Comparison of ENCODE assay signal across 13 cellular contexts in the genomic region with DNA sequence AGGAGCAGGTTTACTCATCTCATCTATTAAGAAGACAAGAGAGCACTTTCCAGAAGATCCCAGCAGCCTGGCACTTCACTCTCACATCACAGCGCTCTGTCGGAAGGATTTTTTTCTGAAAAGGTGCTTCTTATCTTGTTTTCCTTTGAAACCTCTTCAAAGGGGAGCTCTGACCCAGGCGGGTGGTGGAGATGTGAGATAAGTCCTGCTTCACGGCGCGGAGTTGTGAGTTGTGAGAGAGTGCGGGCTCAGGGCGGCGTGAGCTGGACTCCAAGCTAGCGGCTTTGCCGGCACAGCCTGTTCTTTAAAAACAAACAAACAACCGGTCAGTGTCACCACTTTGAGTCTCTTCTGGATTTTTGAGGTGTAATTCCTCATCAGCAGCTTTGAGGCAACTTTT.
DNase-seq lines count a peak whose midpoint lies in the region; TF ChIP-seq lines count a peak whose summit lies in the region.
"Had no signal": no experiment of that assay in that cellular context is flagged by ENCODE, and none has a peak within 500 bp of the region (broad histone marks: within the 10 kb centered on the region; RNA-seq: fewer than 3 reads in every experiment).

No MANE protein-coding gene starts in this region.

- WGBS in neuronal stem cell (ENCODE audit: extremely low coverage in 2 of 2, insufficient read length in 2 of 2, insufficient replicate concordance in 1 of 2), 2 donors: no CpG with 5 or more reads among the region's 12 CpGs

- peaks cover 5% of the 10 kb centered on the region for H3K36me3 Mint-ChIP-seq in brain
- no peaks in the 10 kb centered on the region for H3K36me3 Mint-ChIP-seq in activated T-helper 1 cell treated with anti-CD3 and anti-CD28 coated beads, Interleukin-12 subunit alpha, Interleukin-12 subunit beta, Interleukin-2, Interleukin-4 antibody, amounts not matched to agents 30 ng/mL and 10 ng/mL and 1 ng/mL, durations not matched to agents 14 hours and 24 hours and 36 hours (ENCODE audit: low read depth)
- H3K36me3 Mint-ChIP-seq: CD14-positive monocyte; CD8-positive, alpha-beta T cell had no signal

- no peak overlapping the region for H3K4me3 ChIP-seq in neuronal stem cell (ENCODE audit: low read length in 2 of 2)
- H3K4me3 ChIP-seq: A549 had no signal

- H3K79me1 ChIP-seq in neuronal stem cell (ENCODE audit: low read depth, low read length): no peaks in the 10 kb centered on the region

- no peak overlapping the region for H2AK5ac ChIP-seq in neuronal stem cell (ENCODE audit: low read depth, low read length)

- H2BK12ac ChIP-seq in neuronal stem cell (ENCODE audit: low read length): no peak overlapping the region

- no peak overlapping the region for H3K4me2 ChIP-seq in neuronal stem cell (ENCODE audit: insufficient read depth, low read length, poor library complexity, severe bottlenecking)
- H3K4me2 ChIP-seq: A549 had no signal

- H3K27me3 Mint-ChIP-seq in brain: no peaks in the 10 kb centered on the region
- H3K27me3 Mint-ChIP-seq in activated T-helper 1 cell treated with anti-CD3 and anti-CD28 coated beads, Interleukin-12 subunit alpha, Interleukin-12 subunit beta, Interleukin-2, Interleukin-4 antibody, amounts not matched to agents 30 ng/mL and 10 ng/mL and 1 ng/mL, durations not matched to agents 14 hours and 24 hours and 36 hours (ENCODE audit: insufficient read depth): no peaks in the 10 kb centered on the region

- no peak overlapping the region for H4K91ac ChIP-seq in neuronal stem cell (ENCODE audit: low read depth, low read length, poor library complexity)

- H3K4me3 Mint-ChIP-seq in brain: no peak overlapping the region
- H3K4me3 Mint-ChIP-seq in activated T-helper 1 cell treated with anti-CD3 and anti-CD28 coated beads, Interleukin-12 subunit alpha, Interleukin-12 subunit beta, Interleukin-2, Interleukin-4 antibody, amounts not matched to agents 30 ng/mL and 10 ng/mL and 1 ng/mL, durations not matched to agents 14 hours and 24 hours and 36 hours: no peak overlapping the region
- H3K4me3 Mint-ChIP-seq: CD14-positive monocyte; CD8-positive, alpha-beta T cell had no signal

- peaks cover 0 to 9% of the 10 kb centered on the region in 2 donors for H3K9me3 ChIP-seq in neuronal stem cell (replicated peaks in 1 of 2; ENCODE audit: control insufficient read depth in 2 of 2, insufficient read depth in 1 of 2, low read depth in 1 of 2, low read length in 2 of 2)
- H3K9me3 ChIP-seq: A549, BE2C had no signal

- no peak overlapping the region for H3K9ac ChIP-seq in neuronal stem cell (ENCODE audit: low read depth, low read length, poor library complexity)

- H3K9me3 Mint-ChIP-seq in brain: peaks cover 2 to 16% (median 12%) of the 10 kb centered on the region in 5 experiments
- H3K9me3 Mint-ChIP-seq in activated T-helper 1 cell treated with anti-CD3 and anti-CD28 coated beads, Interleukin-12 subunit alpha, Interleukin-12 subunit beta, Interleukin-2, Interleukin-4 antibody, amounts not matched to agents 30 ng/mL and 10 ng/mL and 1 ng/mL, durations not matched to agents 14 hours and 24 hours and 36 hours: no peaks in the 10 kb centered on the region
- H3K9me3 Mint-ChIP-seq: CD8-positive, alpha-beta T cell had no signal

- H3K4me1 Mint-ChIP-seq in brain: peaks cover 19% of the 10 kb centered on the region
- no peaks in the 10 kb centered on the region for H3K4me1 Mint-ChIP-seq in activated T-helper 1 cell treated with anti-CD3 and anti-CD28 coated beads, Interleukin-12 subunit alpha, Interleukin-12 subunit beta, Interleukin-2, Interleukin-4 antibody, amounts not matched to agents 30 ng/mL and 10 ng/mL and 1 ng/mL, durations not matched to agents 14 hours and 24 hours and 36 hours (ENCODE audit: low read depth)
- H3K4me1 Mint-ChIP-seq: CD14-positive monocyte had no signal

- no peak overlapping the region for H3K23ac ChIP-seq in neuronal stem cell (ENCODE audit: low read depth, low read length, poor library complexity)

- H3K36me3 ChIP-seq in neuronal stem cell (replicated peaks in 1 of 2; ENCODE audit: control insufficient read depth in 2 of 2, insufficient read depth in 2 of 2, low read length in 2 of 2): no peaks in the 10 kb centered on the region
- H3K36me3 ChIP-seq: BE2C had no signal

- no peak for TF ChIP-seq CTCF in brain (conservative IDR thresholded peaks at IDR 0.05)

- H3K27ac ChIP-seq in neuronal stem cell (replicated peaks; ENCODE audit: low read length): no peak overlapping the region
- H3K27ac ChIP-seq: A549, HL-60 had no signal

- H2BK15ac ChIP-seq in neuronal stem cell (ENCODE audit: low read length): no peak overlapping the region

- no peak overlapping the region for H2BK120ac ChIP-seq in neuronal stem cell (ENCODE audit: low read depth, low read length)

- no peak overlapping the region for H3K4ac ChIP-seq in neuronal stem cell (ENCODE audit: low read length)

- DNase-seq in ELF-1 (ENCODE audit: low read depth, low spot score) (peak; percentile 31), neuronal stem cell (ENCODE audit: low spot score) (no peak), NCI-H526 (lab: John Stamatoyannopoulos, UW) (no peak), T-helper 2 cell (no peak)
- DNase-seq in activated T-helper 1 cell treated with anti-CD3 and anti-CD28 coated beads, Interleukin-12 subunit alpha, Interleukin-12 subunit beta, Interleukin-2, Interleukin-4 antibody, amounts not matched to agents 30 ng/mL and 10 ng/mL and 1 ng/mL, durations not matched to agents 14 hours and 24 hours and 36 hours (ENCODE audit: low spot score): no peak
- DNase-seq in stimulated activated CD4-positive, alpha-beta T cell treated with anti-CD3 and anti-CD28 coated beads, Interleukin-2, amount 100 ng/mL, for 48 hours: no peak
- DNase-seq: BE2C; CD8-positive, alpha-beta T cell; DMS53 had no signal

- H2BK5ac ChIP-seq in neuronal stem cell (ENCODE audit: low read length): no peak overlapping the region

- H3K18ac ChIP-seq in neuronal stem cell (ENCODE audit: low read length): no peak overlapping the region

- peaks cover 0 to 3% of the 10 kb centered on the region in 2 donors for H3K4me1 ChIP-seq in neuronal stem cell (ENCODE audit: control insufficient read depth in 2 of 2, insufficient read depth in 1 of 2, low read depth in 1 of 2, low read length in 2 of 2)
- H3K4me1 ChIP-seq: A549, BE2C had no signal

- intact Hi-C loops in activated T-helper 1 cell treated with anti-CD3 and anti-CD28 coated beads, Interleukin-12 subunit alpha, Interleukin-12 subunit beta, Interleukin-2, Interleukin-4 antibody, amounts not matched to agents 30 ng/mL and 10 ng/mL and 1 ng/mL, durations not matched to agents 14 hours and 24 hours and 36 hours (cut with micrococcal nuclease): no loop called here

- H4K8ac ChIP-seq in neuronal stem cell (ENCODE audit: low read depth, low read length): no peak overlapping the region

- peak overlapping the region in 3 of 5 experiments; percentile 11 to 82 (median 79) for H3K27ac Mint-ChIP-seq in brain
- no peak overlapping the region for H3K27ac Mint-ChIP-seq in activated T-helper 1 cell treated with anti-CD3 and anti-CD28 coated beads, Interleukin-12 subunit alpha, Interleukin-12 subunit beta, Interleukin-2, Interleukin-4 antibody, amounts not matched to agents 30 ng/mL and 10 ng/mL and 1 ng/mL, durations not matched to agents 14 hours and 24 hours and 36 hours
- H3K27ac Mint-ChIP-seq: CD8-positive, alpha-beta T cell had no signal

- no peak overlapping the region for H3K14ac ChIP-seq in neuronal stem cell (ENCODE audit: low read length)

- H2AFZ ChIP-seq in neuronal stem cell (ENCODE audit: low read length): peak overlapping the region; percentile 19

- no peaks in the 10 kb centered on the region for H3K27me3 ChIP-seq in neuronal stem cell (ENCODE audit: control insufficient read depth in 3 of 3, insufficient read depth in 3 of 3, low read depth in 1 of 3, low read length in 3 of 3)
- H3K27me3 ChIP-seq: BE2C had no signal
